ENCODE assay signal across 8 cellular contexts in genomic region chr10:70381491-70382421, GRCh38. TPM values are rescaled to one million over a fixed set of nuclear protein-coding genes. Genes with fewer than 3 reads are reported as not detected.
DNase-seq lines count a peak whose midpoint lies in the region; ATAC-seq, FAIRE-seq and TF ChIP-seq lines count a peak whose summit lies in the region.

No MANE protein-coding gene starts in this region.

- peaks cover 0 to 7% (median 3%) of the 10 kb centered on the region in 3 donors for H3K9me3 Mint-ChIP-seq in T-cell

- CTCF ChIA-PET in T-cell (lab: Charles Lee): interaction anchor here in 1 of 2 donors (1.0 kb wide), 1 partner anchor 160 kb away, joined by 3 read pairs; no protein-coding TSS in a partner anchor

- H3K4me1 ChIP-seq in HUES6 (ENCODE audit: control insufficient read depth, insufficient read depth, low read length): peaks cover 22% of the 10 kb centered on the region

- no peak overlapping the region for H3K27ac Mint-ChIP-seq in T-cell

- no peaks in the 10 kb centered on the region for H3K36me3 ChIP-seq in HUES6 (ENCODE audit: control insufficient read depth, insufficient read depth, low read length)

- H3K36me3 Mint-ChIP-seq in T-cell: no peaks in the 10 kb centered on the region

- H3K4me3 Mint-ChIP-seq in T-cell: peak overlapping the region; percentile 84 to 89 (median 85)

- H3K4me3 ChIP-seq in HUES6 (ENCODE audit: low read depth, low read length) (peak overlapping the region; percentile 94), coronary artery (peak overlapping the region; percentile 89)

- H3K9me3 ChIP-seq in HUES6 (ENCODE audit: control insufficient read depth, insufficient read depth, low read depth, low read length): peaks cover 5% of the 10 kb centered on the region; the same call in 1 of the 2 replicates

- POLR2A ChIA-PET in T-cell (lab: Charles Lee): no interaction called here

- peaks cover 21% of the 10 kb centered on the region for H3K27me3 ChIP-seq in HUES6 (ENCODE audit: control insufficient read depth, insufficient read depth, low read length)

- no peaks in the 10 kb centered on the region for H3K27me3 Mint-ChIP-seq in T-cell

- peak; percentile 45 for ATAC-seq in GM21390 (IDR thresholded peaks at IDR 0.05; ENCODE audit: unreplicated experiment)
- ATAC-seq in T-cell (replicated peaks in 1 of 4): peak; percentile 44 to 52 (median 44)
- ATAC-seq in left lobe of liver: peak; percentile 55

- no peak for FAIRE-seq in HTR-8/SVneo (lab: Jason Lieb, UNC)

- H3K9ac ChIP-seq in HUES6 (ENCODE audit: low read length): peak overlapping the region; percentile 72

- peak overlapping the region; percentile 28; the same call in 1 of the 2 replicates for H3K27ac ChIP-seq in HUES6 (ENCODE audit: low read depth, low read length)
- peak overlapping the region; percentile 71 to 82 for H3K27ac ChIP-seq in coronary artery

- H3K4me1 Mint-ChIP-seq in T-cell: peaks cover 12 to 19% (median 15%) of the 10 kb centered on the region in 3 donors

- TF ChIP-seq CTCF in coronary artery (IDR thresholded peaks at IDR 0.05): no peak

- DNase-seq in DMS79 (lab: John Stamatoyannopoulos, UW) (peak; percentile 45), T-cell (peak in 14 of 34 experiments; percentile 4 to 43 (median 22)), coronary artery (ENCODE audit: low spot score) (no peak), left lobe of liver (ENCODE audit: low spot score) (peak; percentile 53), HTR-8/SVneo (ENCODE audit: insufficient read length, low spot score) (no peak)
- DNase-seq in stimulated activated CD4-positive, alpha-beta T cell treated with anti-CD3 and anti-CD28 coated beads, Interleukin-4, amount 100 ng/mL, for 48 hours (ENCODE audit: low read depth in 2 of 2): peak; percentile 19 to 40

RNA-seq across cellular contexts. Expression of gene LRRC20, which starts 0.7 kb away (rescaled TPM):
- total RNA-seq in T-cell (1 to 10 TPM; 2.5 to 3.9 (median 3.7) TPM), left lobe of liver (16.6 TPM)

RNA-seq across cellular contexts. Expression of gene EIF4EBP2, which starts 22.2 kb away (rescaled TPM):
- total RNA-seq in T-cell (10 to 100 TPM; 39.9 to 47.7 (median 42.6) TPM), left lobe of liver (59.2 TPM)

RNA-seq across cellular contexts. Expression of gene NODAL, which starts 59.7 kb away (rescaled TPM):
- total RNA-seq in T-cell (not detected), left lobe of liver (not detected)

Comparison
In these comparisons a context has a peak if more than half of its experiments do, and no peak if none do; other contexts are left out.
1. DNase-seq: peak in DMS79 (single experiment), left lobe of liver (single experiment) and stimulated activated CD4-positive, alpha-beta T cell treated with anti-CD3 and anti-CD28 coated beads, Interleukin-4, amount 100 ng/mL, for 48 hours (2 of 2); none in coronary artery (single experiment) and HTR-8/SVneo (single experiment).
2. Peak in every context shown above with its lines, with median percentiles within 50 percentile points of each other: ATAC-seq.